22 cellular contexts compared by ENCODE assay signal in the genomic region with DNA sequence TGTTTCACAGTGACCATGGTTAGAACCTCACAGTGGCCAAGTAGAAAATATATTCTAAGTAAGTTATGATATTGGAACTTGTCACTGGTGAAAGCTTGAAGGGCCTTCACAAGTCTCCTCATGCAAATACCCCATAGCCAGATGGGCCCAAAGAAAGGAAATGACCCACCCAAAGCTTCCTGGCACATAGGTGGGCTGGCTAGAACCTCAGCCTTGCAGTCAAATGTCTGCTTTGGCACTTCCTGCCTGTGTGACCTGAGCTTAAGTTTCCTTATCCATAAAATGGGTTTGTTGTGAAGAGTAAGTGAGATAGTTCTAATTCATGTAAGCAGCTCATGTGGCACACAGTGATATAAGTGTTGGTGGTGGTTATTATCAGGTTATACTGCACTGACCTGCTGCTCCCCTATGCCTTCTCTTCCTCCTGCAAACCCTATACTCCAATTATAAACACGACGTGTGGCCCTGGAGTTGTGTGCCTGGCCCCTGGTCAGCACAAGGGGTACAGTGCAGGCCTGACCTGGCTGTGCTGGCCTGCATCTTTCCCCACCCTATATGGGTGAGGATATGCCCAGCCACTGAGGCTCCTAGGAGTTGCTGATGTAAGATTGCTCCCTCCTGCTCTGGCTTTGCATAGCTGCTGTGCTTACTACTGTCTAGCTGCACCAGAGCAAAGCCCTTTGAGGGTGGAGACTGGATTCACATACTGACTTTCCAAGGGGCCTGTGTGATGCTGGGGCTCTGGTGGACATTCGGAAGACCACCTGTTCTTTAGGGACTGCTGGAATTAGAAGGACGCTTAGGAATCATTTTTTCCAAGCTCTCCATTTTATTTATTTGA. TPM values are rescaled to one million over a fixed set of nuclear protein-coding genes. Genes with fewer than 3 reads are reported as not detected.
"Had no signal": no experiment of that assay in that cellular context is flagged by ENCODE, and none has a peak within 500 bp of the region (broad histone marks: within the 10 kb centered on the region; RNA-seq: fewer than 3 reads in every experiment).

No MANE protein-coding gene starts in this region.

- H3K4me3 ChIP-seq: esophagus squamous epithelium, left ventricle myocardium inferior, mucosa of descending colon, skin epidermis had no signal

- H3K27me3 Mint-ChIP-seq: activated naive CD8-positive, alpha-beta T cell; central memory CD8-positive, alpha-beta T cell; T-helper 17 cell; type B pancreatic cell had no signal

- H3K4me3 Mint-ChIP-seq: activated naive CD8-positive, alpha-beta T cell; central memory CD8-positive, alpha-beta T cell; natural killer cell; T-helper 17 cell; type B pancreatic cell had no signal

- ATAC-seq: mucosa of descending colon; stimulated activated naive CD8-positive, alpha-beta T cell treated with anti-CD3 and anti-CD28 coated beads, Interleukin-15, Interleukin-2, amounts not matched to agents 100 U/mL and 50 U/mL, for 24 hours; T-helper 17 cell had no signal

- H3K36me3 Mint-ChIP-seq: natural killer cell had no signal

- H3K27me3 ChIP-seq: brain microvascular endothelial cell, esophagus squamous epithelium had no signal

- H3K9me3 ChIP-seq: esophagus squamous epithelium, left ventricle myocardium inferior, mucosa of descending colon had no signal

- DNase-seq: activated CD4-positive, alpha-beta T cell treated with anti-CD3 and anti-CD28 coated beads for 4 hours; activated effector memory CD4-positive, alpha-beta T cell treated with anti-CD3 and anti-CD28 coated beads, Interleukin-2, amount 50 U/mL, for 16 hours; activated T-cell treated with anti-CD3 and anti-CD28 coated beads, Interleukin-2, amount 50 U/mL, for 1 hour; anterior cingulate cortex; brain microvascular endothelial cell; cortex of kidney; effector CD4-positive, alpha-beta T cell; esophagus squamous epithelium; left ventricle myocardium inferior; mucosa of descending colon; natural killer cell; nucleus accumbens; posterior cingulate gyrus; stimulated activated CD4-positive, alpha-beta T cell treated with anti-CD3 and anti-CD28 coated beads, Interleukin-15, amount 100 ng/mL, for 24 hours; stimulated activated CD4-positive, alpha-beta T cell treated with anti-CD3 and anti-CD28 coated beads, Interleukin-4, amount 100 ng/mL, for 1 hour; stimulated activated naive CD8-positive, alpha-beta T cell treated with anti-CD3 and anti-CD28 coated beads, Interleukin-15, Interleukin-2, amounts not matched to agents 100 U/mL and 50 U/mL, for 24 hours; T-helper 17 cell had no signal

- H3K9me3 Mint-ChIP-seq: central memory CD8-positive, alpha-beta T cell; natural killer cell; type B pancreatic cell had no signal

- H3K27ac Mint-ChIP-seq: activated naive CD8-positive, alpha-beta T cell; type B pancreatic cell had no signal

- H3K27ac ChIP-seq: brain microvascular endothelial cell, esophagus squamous epithelium, left ventricle myocardium inferior, skin epidermis had no signal

RNA-seq across cellular contexts. Expression of a gene that starts 4.7 kb away (rescaled TPM):
- total RNA-seq: kidney epithelial cell had no signal
